ENCODE assay signal across 8 cellular contexts in the genomic region with DNA sequence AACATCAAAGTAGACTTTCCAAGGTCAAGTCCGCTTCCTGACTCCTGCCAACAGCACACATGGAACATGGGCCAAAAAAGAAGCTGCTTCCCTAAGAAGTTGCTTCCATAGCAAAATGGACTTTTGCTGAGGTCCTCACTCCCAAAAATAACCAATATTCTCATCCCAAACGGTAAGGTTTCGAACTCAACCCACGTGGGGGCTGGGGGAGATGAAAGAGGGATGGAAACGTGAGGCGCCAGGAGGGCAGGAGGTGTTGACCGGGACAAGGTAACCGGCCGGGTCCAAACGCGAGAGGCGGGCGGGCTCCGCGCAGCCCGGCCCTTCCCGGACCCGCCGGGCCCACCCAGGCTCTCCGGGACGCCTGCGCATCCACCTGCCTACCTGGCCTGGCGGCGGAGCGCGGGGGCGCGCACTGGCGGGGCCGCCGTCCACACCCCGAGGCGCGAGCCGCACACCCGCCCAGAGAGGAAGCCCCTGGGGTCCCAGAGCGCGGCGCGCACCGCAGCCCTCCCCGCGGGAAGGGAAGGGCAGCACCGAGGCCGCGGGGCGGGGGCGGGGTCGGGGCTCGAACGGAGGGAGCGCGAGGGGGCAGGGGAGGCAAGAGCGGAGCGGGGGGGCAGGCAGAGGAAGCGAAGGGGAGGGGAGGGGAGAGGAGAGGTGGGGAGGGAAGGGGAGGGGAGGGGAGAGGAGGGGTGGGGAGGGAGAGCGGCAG. TPM values are rescaled to one million over a fixed set of nuclear protein-coding genes. Genes with fewer than 3 reads are reported as not detected.
DNase-seq lines count a peak whose midpoint lies in the region; ATAC-seq lines count a peak whose summit lies in the region.

No MANE protein-coding gene starts in this region.

- peaks cover 32 to 37% of the 10 kb centered on the region in 2 donors for H3K4me1 Mint-ChIP-seq in natural killer cell treated with Interleukin-12 subunit alpha and Interleukin-12 subunit beta and Interleukin-15 and Interleukin-18, amount 100 ng/mL, for 72 hours (ENCODE audit: low read depth in 2 of 2)

- DNase-seq in DMS53 (lab: John Stamatoyannopoulos, UW) (peak; percentile 84), DMS53 treated with DMSO at 0.1 percent for 48 hours (lab: John Stamatoyannopoulos, UW; ENCODE audit: unreplicated experiment) (no peak), NCI-H526 (lab: John Stamatoyannopoulos, UW) (peak; percentile 46 to 88), activated T-cell treated with anti-CD3 and anti-CD28 coated beads for 1 hour (ENCODE audit: low read depth) (peak; percentile 53)
- DNase-seq in natural killer cell treated with Interleukin-12 subunit alpha and Interleukin-12 subunit beta and Interleukin-15 and Interleukin-18, amount 100 ng/mL, for 72 hours (ENCODE audit: low spot score) = peak; percentile 77
- DNase-seq in stimulated activated naive CD8-positive, alpha-beta T cell treated with anti-CD3 and anti-CD28 coated beads, Interleukin-15, Interleukin-2, amounts not matched to agents 100 U/mL and 50 U/mL, for 24 hours = peak; percentile 73

- H3K9me3 Mint-ChIP-seq in natural killer cell treated with Interleukin-12 subunit alpha and Interleukin-12 subunit beta and Interleukin-15 and Interleukin-18, amount 100 ng/mL, for 72 hours = no peaks in the 10 kb centered on the region

- peak overlapping the region; percentile 94 for H3K4me3 Mint-ChIP-seq in natural killer cell treated with Interleukin-12 subunit alpha and Interleukin-12 subunit beta and Interleukin-15 and Interleukin-18, amount 100 ng/mL, for 72 hours

- no peaks in the 10 kb centered on the region for H3K36me3 Mint-ChIP-seq in natural killer cell treated with Interleukin-12 subunit alpha and Interleukin-12 subunit beta and Interleukin-15 and Interleukin-18, amount 100 ng/mL, for 72 hours

- H3K27me3 Mint-ChIP-seq in natural killer cell treated with Interleukin-12 subunit alpha and Interleukin-12 subunit beta and Interleukin-15 and Interleukin-18, amount 100 ng/mL, for 72 hours = no peaks in the 10 kb centered on the region

- peak overlapping the region; percentile 85 for H3K27ac Mint-ChIP-seq in natural killer cell treated with Interleukin-12 subunit alpha and Interleukin-12 subunit beta and Interleukin-15 and Interleukin-18, amount 100 ng/mL, for 72 hours

- ATAC-seq in HG02884 (IDR thresholded peaks at IDR 0.05; ENCODE audit: unreplicated experiment) (peak; percentile 18), esophagus mucosa (peak; percentile 48)
- ATAC-seq in natural killer cell treated with Interleukin-12 subunit alpha and Interleukin-12 subunit beta and Interleukin-15 and Interleukin-18, amount 100 ng/mL, for 72 hours = peak; percentile 39 to 60
- peak; percentile 12 for ATAC-seq in stimulated activated naive CD8-positive, alpha-beta T cell treated with anti-CD3 and anti-CD28 coated beads, Interleukin-15, Interleukin-2, amounts not matched to agents 100 U/mL and 50 U/mL, for 24 hours

RNA-seq across cellular contexts. Expression of gene LMBR1, which starts 0.7 kb away (rescaled TPM):
- total RNA-seq in esophagus mucosa = 32.6 TPM
- 10 to 100 TPM; 41.7 to 62.4 TPM for total RNA-seq in natural killer cell treated with Interleukin-12 subunit alpha and Interleukin-12 subunit beta and Interleukin-15 and Interleukin-18, amount 100 ng/mL, for 72 hours

RNA-seq across cellular contexts. Expression of gene NOM1, which starts 57.3 kb away (rescaled TPM):
- total RNA-seq in esophagus mucosa = 11.9 TPM
- 10 to 100 TPM; 28.9 to 68.1 TPM for total RNA-seq in natural killer cell treated with Interleukin-12 subunit alpha and Interleukin-12 subunit beta and Interleukin-15 and Interleukin-18, amount 100 ng/mL, for 72 hours
